Comparison of ENCODE assay signal across 8 cellular contexts in genomic region chr14:80055912-80056801, GRCh38.
DNase-seq lines count a peak whose midpoint lies in the region.

No MANE protein-coding gene starts in this region.

- DNase-seq in stimulated activated CD4-positive, alpha-beta T cell treated with anti-CD3 and anti-CD28 coated beads, Interleukin-15, amount 100 ng/mL, for 24 hours: peak; percentile 8
- DNase-seq in stimulated activated CD4-positive, alpha-beta T cell treated with anti-CD3 and anti-CD28 coated beads, Interleukin-4, amount 100 ng/mL, for 1 hour: no peak
- DNase-seq in NCI-H187 treated with DMSO at 0.1 percent for 48 hours (lab: John Stamatoyannopoulos, UW) (peak; percentile 75), amniotic epithelial cell (ENCODE audit: low read depth) (peak; percentile 64), hepatic stellate cell (ENCODE audit: low spot score) (peak; percentile 12), smooth muscle cell of the brain vasculature (ENCODE audit: low read depth, low spot score) (peak; percentile 40), activated gamma-delta T cell (lab: John Stamatoyannopoulos, UW) (no peak), mesenteric fat pad (ENCODE audit: low spot score) (no peak)

Comparison
In these comparisons a context has a peak if more than half of its experiments do, and no peak if none do; other contexts are left out.
1. DNase-seq: peak in stimulated activated CD4-positive, alpha-beta T cell treated with anti-CD3 and anti-CD28 coated beads, Interleukin-15, amount 100 ng/mL, for 24 hours (single experiment), NCI-H187 treated with DMSO at 0.1 percent for 48 hours (single experiment), amniotic epithelial cell (single experiment), hepatic stellate cell (single experiment) and smooth muscle cell of the brain vasculature (single experiment); none in stimulated activated CD4-positive, alpha-beta T cell treated with anti-CD3 and anti-CD28 coated beads, Interleukin-4, amount 100 ng/mL, for 1 hour (single experiment), activated gamma-delta T cell (single experiment) and mesenteric fat pad (single experiment).